ENCODE assay signal across 9 cellular contexts in the genomic region with DNA sequence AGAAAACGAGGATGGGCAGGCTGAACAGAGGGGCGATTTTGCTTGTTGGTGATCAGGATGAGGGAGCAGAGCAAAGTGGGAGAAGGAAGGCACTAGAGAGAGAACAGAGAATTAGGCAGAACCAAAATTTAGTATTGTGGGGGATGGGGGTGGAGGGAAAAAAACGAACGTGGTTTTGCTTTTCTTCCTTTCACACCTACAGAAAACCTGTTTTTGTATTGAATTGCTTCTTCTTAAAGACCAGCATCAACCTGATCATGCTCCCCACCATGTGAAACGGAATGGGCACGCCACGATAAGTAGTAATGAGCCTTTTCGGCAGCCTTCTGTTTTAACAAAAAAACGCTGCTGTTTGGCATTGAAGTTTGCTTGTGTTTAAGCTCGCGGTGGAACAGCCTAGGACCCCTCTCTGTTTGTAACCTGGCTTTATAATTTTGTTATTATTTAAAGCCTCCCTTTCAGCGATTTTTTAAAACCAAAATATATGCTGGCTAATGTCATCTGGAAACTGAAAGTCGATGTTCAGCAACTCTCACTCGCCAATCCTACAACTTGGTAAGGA. TPM values are rescaled to one million over a fixed set of nuclear protein-coding genes. Genes with fewer than 3 reads are reported as not detected.
DNase-seq lines count a peak whose midpoint lies in the region; ATAC-seq, FAIRE-seq and TF ChIP-seq lines count a peak whose summit lies in the region.
"Had no signal": no experiment of that assay in that cellular context is flagged by ENCODE, and none has a peak within 500 bp of the region (broad histone marks: within the 10 kb centered on the region; RNA-seq: fewer than 3 reads in every experiment).

No MANE protein-coding gene starts in this region.

- H3K9me3 Mint-ChIP-seq in CD8-positive, alpha-beta memory T cell, result no peaks in the 10 kb centered on the region
- H3K9me3 Mint-ChIP-seq in astrocyte (ENCODE audit: unreplicated experiment) (no peaks in the 10 kb centered on the region), nephron (peaks cover 2% of the 10 kb centered on the region)

- no peaks in the 10 kb centered on the region for H3K4me1 ChIP-seq in CD8-positive, alpha-beta memory T cell (ENCODE audit: insufficient read depth, low read length)
- peaks cover 30% of the 10 kb centered on the region for H3K4me1 ChIP-seq in astrocyte (ENCODE audit: insufficient read depth, low read length)

- CTCF ChIA-PET in CD8-positive, alpha-beta memory T cell (lab: Charles Lee), result no interaction called here

- DNase-seq in CD8-positive, alpha-beta memory T cell, result no peak
- DNase-seq in HCEC 1CT, result peak; percentile 3
- no peak for DNase-seq in astrocyte (ENCODE audit: low read depth)
- DNase-seq in MV-4-11 (lab: John Stamatoyannopoulos, UW), result no peak
- no peak for DNase-seq in DMS153 (lab: John Stamatoyannopoulos, UW)
- DNase-seq in NOMO-1 treated with DMSO at 0.1 percent for 48 hours (lab: John Stamatoyannopoulos, UW; ENCODE audit: unreplicated experiment), result no peak
- DNase-seq: cortex of kidney had no signal

- POLR2A ChIA-PET in CD8-positive, alpha-beta memory T cell (lab: Charles Lee), result no interaction called here

- H3K4me2 ChIP-seq in astrocyte (ENCODE audit: low read length), result peak overlapping the region; percentile 88

- TF ChIP-seq CTCF in astrocyte (IDR thresholded peaks at IDR 0.05; ENCODE audit: insufficient read depth, low read depth, low read length) (no peak), nephron (IDR thresholded peaks at IDR 0.05; ENCODE audit: unreplicated experiment in 3 of 3) (no peak)

- no peak overlapping the region for H3K27ac ChIP-seq in CD8-positive, alpha-beta memory T cell (ENCODE audit: low read depth, low read length)
- H3K27ac ChIP-seq in astrocyte (ENCODE audit: low read depth, low read length), result peak overlapping the region; percentile 97

- no peaks in the 10 kb centered on the region for H4K20me1 ChIP-seq in astrocyte (ENCODE audit: insufficient read depth, low read length)

- H3K9ac ChIP-seq in astrocyte (ENCODE audit: low read length), result peak overlapping the region; percentile 79

- H3K4me1 Mint-ChIP-seq in CD8-positive, alpha-beta memory T cell, result peaks cover 13 to 25% (median 25%) of the 10 kb centered on the region in 3 donors
- H3K4me1 Mint-ChIP-seq in astrocyte (ENCODE audit: low read depth, unreplicated experiment) (peaks cover 37% of the 10 kb centered on the region), nephron (peaks cover 73% of the 10 kb centered on the region)

- FAIRE-seq in astrocyte (lab: Jason Lieb, UNC), result no peak

- peak overlapping the region; percentile 60 to 88 (median 78) for H3K4me3 Mint-ChIP-seq in CD8-positive, alpha-beta memory T cell
- H3K4me3 Mint-ChIP-seq in astrocyte (ENCODE audit: unreplicated experiment), result no peak overlapping the region
- H3K4me3 Mint-ChIP-seq in nephron, result peak overlapping the region in 1 of 3 experiments; percentile 55

- ATAC-seq in HG03571 (IDR thresholded peaks at IDR 0.05; ENCODE audit: unreplicated experiment), result no peak

- peak overlapping the region; percentile 81 for H2AFZ ChIP-seq in astrocyte (ENCODE audit: low read depth, low read length)

- H3K4me3 ChIP-seq in CD8-positive, alpha-beta memory T cell (ENCODE audit: low read length), result peak overlapping the region; percentile 26
- peak overlapping the region; percentile 55 for H3K4me3 ChIP-seq in astrocyte (ENCODE audit: insufficient read depth, low read depth, low read length)

- no peaks in the 10 kb centered on the region for H3K9me3 ChIP-seq in CD8-positive, alpha-beta memory T cell (ENCODE audit: low read length)
- H3K9me3 ChIP-seq in astrocyte (ENCODE audit: insufficient read depth, low read depth, low read length), result no peaks in the 10 kb centered on the region

- peaks cover 9 to 20% of the 10 kb centered on the region in 2 donors for H3K27me3 Mint-ChIP-seq in CD8-positive, alpha-beta memory T cell
- no peaks in the 10 kb centered on the region for H3K27me3 Mint-ChIP-seq in astrocyte (ENCODE audit: low read depth, unreplicated experiment)
- no peaks in the 10 kb centered on the region for H3K27me3 Mint-ChIP-seq in nephron (ENCODE audit: low read depth)

- H3K36me3 ChIP-seq in CD8-positive, alpha-beta memory T cell (ENCODE audit: insufficient read depth, low read length), result no peaks in the 10 kb centered on the region
- no peaks in the 10 kb centered on the region for H3K36me3 ChIP-seq in astrocyte (ENCODE audit: insufficient read depth, low read length)

- H3K27me3 ChIP-seq in CD8-positive, alpha-beta memory T cell (ENCODE audit: insufficient read depth, low read length, poor library complexity, severe bottlenecking), result no peaks in the 10 kb centered on the region
- no peaks in the 10 kb centered on the region for H3K27me3 ChIP-seq in astrocyte (ENCODE audit: insufficient read depth, low read length)

- H3K79me2 ChIP-seq in astrocyte (ENCODE audit: insufficient read depth, low read length), result no peaks in the 10 kb centered on the region

- H3K27ac Mint-ChIP-seq in CD8-positive, alpha-beta memory T cell, result peak overlapping the region in 5 of 8 donors; percentile 14 to 70 (median 29)
- peak overlapping the region; percentile 97 for H3K27ac Mint-ChIP-seq in astrocyte (ENCODE audit: unreplicated experiment)
- peak overlapping the region; percentile 67 to 95 (median 83) for H3K27ac Mint-ChIP-seq in nephron

- peaks cover 0 to 2% (median 0%) of the 10 kb centered on the region in 3 donors for H3K36me3 Mint-ChIP-seq in CD8-positive, alpha-beta memory T cell
- H3K36me3 Mint-ChIP-seq in astrocyte (ENCODE audit: low read depth, unreplicated experiment), result peaks cover 2% of the 10 kb centered on the region
- H3K36me3 Mint-ChIP-seq in nephron (ENCODE audit: low read depth), result no peaks in the 10 kb centered on the region

RNA-seq across cellular contexts. Expression of gene ERCC4, which starts 36.8 kb away (rescaled TPM):
- 10 to 100 TPM; 13.1 to 15.6 TPM for total RNA-seq in CD8-positive, alpha-beta memory T cell
- 21.6 TPM for polyA plus RNA-seq in CD8-positive, alpha-beta memory T cell
- 13.9 and 15.6 TPM in 2 replicates for total RNA-seq in astrocyte

Comparison
In these comparisons a context has a peak if more than half of its experiments do, and no peak if none do; other contexts are left out.
1. H3K27ac Mint-ChIP-seq: peak in every context shown above with its lines; median percentile 97 in astrocyte; 83 in nephron; 29 in CD8-positive, alpha-beta memory T cell.